ENCODE assay signal across 8 cellular contexts in genomic region chr1:149886396-149887195, GRCh38. TPM values are rescaled to one million over a fixed set of nuclear protein-coding genes. Genes with fewer than 3 reads are reported as not detected.
A peak's percentile ranks its signal among the peaks of the same experiment; 100 is the strongest.
DNase-seq lines count a peak whose midpoint lies in the region; ATAC-seq and TF ChIP-seq lines count a peak whose summit lies in the region.

No MANE protein-coding gene starts in this region.

- H3K9me3 ChIP-seq in HAP-1 (no peaks in the 10 kb centered on the region), MG63 (no peaks in the 10 kb centered on the region), neural progenitor cell (ENCODE audit: low read depth) (no peaks in the 10 kb centered on the region), stomach smooth muscle (ENCODE audit: control insufficient read depth in 2 of 2, low read length in 2 of 2) (no peaks in the 10 kb centered on the region)

- H3K27me3 Mint-ChIP-seq in neural progenitor cell (ENCODE audit: insufficient read depth, low read depth), result no peaks in the 10 kb centered on the region

- TF ChIP-seq CTCF in foreskin keratinocyte (conservative IDR thresholded peaks at IDR 0.05), result no peak
- no peak for TF ChIP-seq CTCF in neural progenitor cell (IDR thresholded peaks at IDR 0.05)

- peak; percentile 90 for TF ChIP-seq POLR2A in Raji (IDR thresholded peaks at IDR 0.05; ENCODE audit: insufficient read depth, low read depth, low read length)

- ATAC-seq in foreskin keratinocyte, result peak; percentile 61

- no peaks in the 10 kb centered on the region for H3K36me3 Mint-ChIP-seq in neural progenitor cell

- peaks cover 28% of the 10 kb centered on the region for H3K79me2 ChIP-seq in neural progenitor cell (ENCODE audit: low read depth)

- H3K4me3 Mint-ChIP-seq in neural progenitor cell, result no peak overlapping the region

- H3K4me1 ChIP-seq in HAP-1 (peaks cover 17% of the 10 kb centered on the region), foreskin keratinocyte (no peaks in the 10 kb centered on the region), neural progenitor cell (peaks cover 20% of the 10 kb centered on the region), stomach smooth muscle (ENCODE audit: control insufficient read depth, insufficient read depth, low read length) (peaks cover 12% of the 10 kb centered on the region)

- H2AFZ ChIP-seq in neural progenitor cell (replicated peaks), result no peak overlapping the region

- no peaks in the 10 kb centered on the region for H3K36me3 ChIP-seq in HAP-1 (replicated peaks)
- H3K36me3 ChIP-seq in MG63, result no peaks in the 10 kb centered on the region
- H3K36me3 ChIP-seq in neural progenitor cell, result no peaks in the 10 kb centered on the region
- no peaks in the 10 kb centered on the region for H3K36me3 ChIP-seq in stomach smooth muscle (ENCODE audit: control insufficient read depth in 2 of 2, insufficient read depth in 2 of 2, low read length in 2 of 2)

- H3K27me3 ChIP-seq in HAP-1 (ENCODE audit: low read depth) (no peaks in the 10 kb centered on the region), MG63 (no peaks in the 10 kb centered on the region), foreskin keratinocyte (no peaks in the 10 kb centered on the region), neural progenitor cell (no peaks in the 10 kb centered on the region), stomach smooth muscle (ENCODE audit: control insufficient read depth in 1 of 2, insufficient read depth in 2 of 2, low read length in 2 of 2) (no peaks in the 10 kb centered on the region)

- H3F3A ChIP-seq in neural progenitor cell (ENCODE audit: low read depth), result peaks cover 54% of the 10 kb centered on the region

- H4K20me1 ChIP-seq in neural progenitor cell (ENCODE audit: low read depth), result peaks cover 26% of the 10 kb centered on the region

- H3K9ac ChIP-seq in neural progenitor cell, result peak overlapping the region; percentile 68
- H3K9ac ChIP-seq in stomach smooth muscle (ENCODE audit: low read length in 2 of 2), result peak overlapping the region; percentile 88 to 98

- in situ Hi-C loops in G401 (cut with HindIII; ENCODE audit: low sequenced_read_pairs) (loop anchor here (25.0 kb wide), 1 partner anchor 176 kb away; the partner anchor contains the start of gene VPS45), HAP-1 (cut with MboI; ENCODE audit: low sequenced_read_pairs) (no loop called here)

- H3K27ac Mint-ChIP-seq in neural progenitor cell, result no peak overlapping the region

- H3K9me3 Mint-ChIP-seq in neural progenitor cell, result no peaks in the 10 kb centered on the region

- H3K4me1 Mint-ChIP-seq in neural progenitor cell, result peaks cover 4% of the 10 kb centered on the region

- peak; percentile 100 for DNase-seq in G401 (ENCODE audit: low spot score)
- DNase-seq in HAP-1 (ENCODE audit: low spot score in 2 of 2), result peak; percentile 89 to 98
- DNase-seq in MG63, result peak; percentile 92
- peak; percentile 90 for DNase-seq in activated effector memory CD4-positive, alpha-beta T cell treated with anti-CD3 and anti-CD28 coated beads, Interleukin-2, amount 50 U/mL, for 16 hours
- DNase-seq in foreskin keratinocyte, result peak; percentile 93 to 97
- peak; percentile 97 for DNase-seq in neural progenitor cell (ENCODE audit: low spot score)

- H3K4me2 ChIP-seq in neural progenitor cell, result peak overlapping the region; percentile 94

- H3K27ac ChIP-seq in foreskin keratinocyte (peak overlapping the region; percentile 86), neural progenitor cell (peak overlapping the region; percentile 97), stomach smooth muscle (ENCODE audit: low read length) (peak overlapping the region; percentile 99)

- H3K4me3 ChIP-seq in HAP-1 (peak overlapping the region; percentile 59), MG63 (peak overlapping the region; percentile 68), neural progenitor cell (peak overlapping the region; percentile 82), stomach smooth muscle (ENCODE audit: low read length in 2 of 2) (peak overlapping the region; percentile 71 to 89)

RNA-seq across cellular contexts. Expression of gene BOLA1, which starts 12.8 kb away (rescaled TPM):
- 2.0 TPM in 1 of 2 replicates, not detected in the other for total RNA-seq in G401 (2014; rRNA removed; shearing (Covaris generic))
- 9.5 and 33.3 TPM in 2 replicates for total RNA-seq in MG63 (2014; rRNA removed; shearing (Covaris generic); ENCODE audit: low replicate concordance)
- total RNA-seq in foreskin keratinocyte, result 16.6 and 18.2 TPM in 2 replicates
- 23.5 and 25.8 TPM in 2 replicates for polyA plus RNA-seq in foreskin keratinocyte
- total RNA-seq in neural progenitor cell (ENCODE audit: low replicate concordance), result 2.4 and 13.7 TPM in 2 replicates

RNA-seq across cellular contexts. Expression of gene SV2A, which starts 31.0 kb away (rescaled TPM):
- total RNA-seq in G401 (2014; rRNA removed; shearing (Covaris generic)), result 26.9 and 36.8 TPM in 2 replicates
- total RNA-seq in MG63 (2014; rRNA removed; shearing (Covaris generic); ENCODE audit: low replicate concordance), result 0.16 TPM in 1 of 2 replicates, not detected in the other
- 3.4 and 6.5 TPM in 2 replicates for total RNA-seq in foreskin keratinocyte
- polyA plus RNA-seq in foreskin keratinocyte, result 2.1 and 3.8 TPM in 2 replicates
- 31.6 and 47.1 TPM in 2 replicates for total RNA-seq in neural progenitor cell (ENCODE audit: low replicate concordance)

RNA-seq across cellular contexts. Expression of gene SF3B4, which starts 41.0 kb away (rescaled TPM):
- total RNA-seq in G401 (2014; rRNA removed; shearing (Covaris generic)), result 20.3 and 23.3 TPM in 2 replicates
- 35.9 and 42.3 TPM in 2 replicates for total RNA-seq in MG63 (2014; rRNA removed; shearing (Covaris generic); ENCODE audit: low replicate concordance)
- total RNA-seq in foreskin keratinocyte, result 53.7 and 54.5 TPM in 2 replicates
- polyA plus RNA-seq in foreskin keratinocyte, result 99.7 and 105 TPM in 2 replicates
- total RNA-seq in neural progenitor cell (ENCODE audit: low replicate concordance), result 26.1 and 26.4 TPM in 2 replicates

RNA-seq across cellular contexts. Expression of gene MTMR11, which starts 50.1 kb away (rescaled TPM):
- total RNA-seq in G401 (2014; rRNA removed; shearing (Covaris generic)), result 7.8 and 8.4 TPM in 2 replicates
- 0.35 and 3.0 TPM in 2 replicates for total RNA-seq in MG63 (2014; rRNA removed; shearing (Covaris generic); ENCODE audit: low replicate concordance)
- 10.9 and 12.5 TPM in 2 replicates for total RNA-seq in foreskin keratinocyte
- polyA plus RNA-seq in foreskin keratinocyte, result 8.4 and 8.6 TPM in 2 replicates
- total RNA-seq in neural progenitor cell (ENCODE audit: low replicate concordance), result 3.8 and 11.3 TPM in 2 replicates

Comparison
In these comparisons a context has a peak if more than half of its experiments do, and no peak if none do; other contexts are left out.
1. Peak in every context shown above with its lines: DNase-seq, ATAC-seq, H3K4me3 ChIP-seq and H3K27ac ChIP-seq.